ENCODE assay signal across 11 cellular contexts in genomic region chr14:89283327-89284060, GRCh38.
DNase-seq lines count a peak whose midpoint lies in the region; ATAC-seq and TF ChIP-seq lines count a peak whose summit lies in the region.
"Had no signal": no experiment of that assay in that cellular context is flagged by ENCODE, and none has a peak within 500 bp of the region (broad histone marks: within the 10 kb centered on the region; RNA-seq: fewer than 3 reads in every experiment).

No MANE protein-coding gene starts in this region.

- no peaks in the 10 kb centered on the region for H3K9me3 ChIP-seq in ascending aorta

- CTCF ChIA-PET in RWPE1 (lab: Yijun Ruan, JAX), result interaction anchor here (1.0 kb wide), 1 partner anchor 23 kb away, joined by 3 read pairs; no protein-coding TSS in a partner anchor

- H3K27me3 ChIP-seq in ascending aorta, result no peaks in the 10 kb centered on the region

- peak; percentile 80 for ATAC-seq in HG03175 (IDR thresholded peaks at IDR 0.05; ENCODE audit: unreplicated experiment)
- no peak for ATAC-seq in GM19328 (IDR thresholded peaks at IDR 0.05; ENCODE audit: unreplicated experiment)

- TF ChIP-seq CTCF in GM12865 (IDR thresholded peaks at IDR 0.05; ENCODE audit: insufficient read depth, low read depth, low read length, missing control alignments) (no peak), GM20000 (IDR thresholded peaks at IDR 0.05; ENCODE audit: extremely low read depth, missing control alignments) (no peak), ascending aorta (IDR thresholded peaks at IDR 0.05) (no peak), RWPE1 (conservative IDR thresholded peaks at IDR 0.05; ENCODE audit: low read depth) (no peak)

- POLR2A ChIA-PET in RWPE1 (lab: Yijun Ruan, JAX; ENCODE audit: low non-redundant PET), result no interaction called here

- intact Hi-C loops in ascending aorta (cut with DNase I), result loop anchor here (2.0 kb wide), 1 partner anchor 19 kb away; no protein-coding TSS in a partner anchor

- no peak overlapping the region for H3K4me3 ChIP-seq in GM12865 (ENCODE audit: low read depth, low read length)
- no peak overlapping the region for H3K4me3 ChIP-seq in ascending aorta

- peaks cover 5 to 20% of the 10 kb centered on the region in 2 donors for H3K4me1 ChIP-seq in ascending aorta

- H3K27ac ChIP-seq in ascending aorta (peak overlapping the region; percentile 74 to 87), RWPE1 (no peak overlapping the region)

- peaks cover 0 to 7% of the 10 kb centered on the region in 2 donors for H3K36me3 ChIP-seq in ascending aorta

- peak; percentile 47 for DNase-seq in GM12865 (ENCODE audit: low read depth)
- DNase-seq in GM20000 (ENCODE audit: low spot score), result peak; percentile 31
- peak in 1 of 2 donors; percentile 27 for DNase-seq in ascending aorta (ENCODE audit: low spot score in 2 of 2)
- no peak for DNase-seq in DMS 273 (lab: John Stamatoyannopoulos, UW; ENCODE audit: unreplicated experiment)
- no peak for DNase-seq in SW480 (ENCODE audit: low spot score)
- no peak for DNase-seq in RWPE1 (ENCODE audit: low spot score)
- DNase-seq: activated effector memory CD4-positive, alpha-beta T cell treated with anti-CD3 and anti-CD28 coated beads, Interleukin-2, amount 50 U/mL, for 16 hours; COR-L47; erythroblast had no signal

Comparison
In these comparisons a context has a peak if more than half of its experiments do, and no peak if none do; other contexts are left out.
1. DNase-seq: peak in GM12865 (single experiment) and GM20000 (single experiment); none in DMS 273 (single experiment), SW480 (single experiment) and RWPE1 (single experiment).